1 cellular context compared by ENCODE assay signal in the genomic region with DNA sequence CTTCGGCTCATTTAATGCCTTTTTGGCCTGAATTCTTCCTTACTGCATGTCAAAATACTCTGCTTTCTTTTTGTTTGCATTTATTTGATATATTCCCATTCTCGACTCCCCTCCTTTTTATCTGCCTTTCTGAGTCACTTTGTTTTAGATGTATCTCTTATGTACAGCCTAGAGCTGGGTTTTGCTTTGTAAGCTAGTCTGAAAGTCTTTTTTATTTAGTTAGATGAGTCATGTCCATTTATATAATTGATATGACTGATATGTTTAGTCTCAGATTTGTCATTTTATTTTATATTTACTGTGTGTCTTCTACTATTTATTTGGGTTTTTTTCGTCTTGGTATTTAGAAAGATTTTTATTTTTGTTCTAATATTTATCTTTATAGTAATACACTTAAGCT.
A peak's percentile ranks its signal among the peaks of the same experiment; 100 is the strongest.
TF ChIP-seq lines count a peak whose summit lies in the region.

No MANE protein-coding gene starts in this region.

TF ChIP-seq in endothelial cell of umbilical vein, 7 proteins besides CTCF, POLR2A, EP300 and RAD21:
- peak; percentile 39 for TF ChIP-seq FOS (IDR thresholded peaks at IDR 0.05; ENCODE audit: borderline replicate concordance, insufficient read depth, low read length)
- TF ChIP-seq EZH2 (IDR thresholded peaks at IDR 0.05; ENCODE audit: borderline replicate concordance, low read depth, low read length, severe bottlenecking) = no peak
